Comparison of ENCODE assay signal across 8 cellular contexts in the genomic region with DNA sequence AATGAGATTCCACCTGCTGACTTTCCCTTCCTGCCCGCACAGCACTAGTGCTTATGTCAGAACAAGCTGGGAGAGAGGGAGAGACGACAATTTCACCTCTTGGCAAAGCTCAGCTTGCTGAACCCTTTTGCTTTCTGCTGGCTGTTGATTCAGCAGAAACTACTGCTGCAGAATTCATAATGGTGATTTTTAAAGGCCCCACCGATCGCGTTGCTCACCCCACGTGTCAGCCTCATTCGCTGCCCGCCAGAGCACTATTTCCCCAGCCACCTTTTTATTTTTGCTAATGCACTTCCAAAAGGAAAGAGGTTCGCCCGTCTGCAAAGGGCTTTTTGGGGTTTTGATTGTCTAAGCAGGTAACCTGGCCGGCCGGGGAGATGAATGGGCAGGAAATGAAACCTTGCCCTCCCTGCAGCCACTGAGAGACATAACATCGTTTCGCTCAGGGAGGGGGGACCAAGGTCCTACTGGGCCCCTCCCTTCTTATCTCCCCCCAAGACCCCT. TPM values are rescaled to one million over a fixed set of nuclear protein-coding genes. Genes with fewer than 3 reads are reported as not detected.
DNase-seq lines count a peak whose midpoint lies in the region; ATAC-seq, FAIRE-seq and TF ChIP-seq lines count a peak whose summit lies in the region.

No MANE protein-coding gene starts in this region.

- no peak for FAIRE-seq in urothelium cell line (lab: Jason Lieb, UNC)

- H3K9me3 ChIP-seq in right atrium auricular region (no peaks in the 10 kb centered on the region), ascending aorta (no peaks in the 10 kb centered on the region), thyroid gland (no peaks in the 10 kb centered on the region)

- H3K27ac ChIP-seq in right atrium auricular region (no peak overlapping the region), ascending aorta (peak overlapping the region; percentile 50 to 58), thyroid gland (no peak overlapping the region)

- H3K27me3 ChIP-seq in right atrium auricular region (no peaks in the 10 kb centered on the region), ascending aorta (no peaks in the 10 kb centered on the region), thyroid gland (no peaks in the 10 kb centered on the region)

- DNase-seq in right atrium auricular region (ENCODE audit: low spot score) (no peak), left cardiac atrium (no peak), ascending aorta (ENCODE audit: low spot score in 2 of 2) (no peak), medulla oblongata (ENCODE audit: extremely low spot score) (peak; percentile 66), thyroid gland (peak; percentile 10 to 27), HuH-7 (ENCODE audit: low spot score) (no peak), AML-193 (lab: John Stamatoyannopoulos, UW) (no peak), urothelium cell line (ENCODE audit: low spot score) (no peak)

- H3K4me1 ChIP-seq in right atrium auricular region, result peaks cover 0 to 20% of the 10 kb centered on the region in 2 donors
- peaks cover 0 to 11% of the 10 kb centered on the region in 2 donors for H3K4me1 ChIP-seq in ascending aorta
- H3K4me1 ChIP-seq in thyroid gland, result peaks cover 4 to 11% of the 10 kb centered on the region in 2 donors

- TF ChIP-seq CTCF in right atrium auricular region (IDR thresholded peaks at IDR 0.05) (no peak), ascending aorta (IDR thresholded peaks at IDR 0.05) (no peak), thyroid gland (IDR thresholded peaks at IDR 0.05) (no peak)

- 7 to 25% methylated on average over 14 of the region's 14 CpGs for WGBS in thyroid gland, 2 donors

- no peaks in the 10 kb centered on the region for H3K36me3 ChIP-seq in right atrium auricular region
- no peaks in the 10 kb centered on the region for H3K36me3 ChIP-seq in ascending aorta
- no peaks in the 10 kb centered on the region for H3K36me3 ChIP-seq in thyroid gland

- no peak for ATAC-seq in left cardiac atrium

- H3K4me3 ChIP-seq in right atrium auricular region (peak overlapping the region; percentile 52 to 60), ascending aorta (peak overlapping the region; percentile 76 to 85), thyroid gland (replicated peaks in 1 of 3) (peak overlapping the region; percentile 34 to 51 (median 40))

- intact Hi-C loops in left cardiac atrium (cut with DNase I), result no loop called here
- intact Hi-C loops in ascending aorta (cut with DNase I), result loop anchor here (5.0 kb wide), 5 partner anchors 45 to 205 kb away; no protein-coding TSS in a partner anchor
- intact Hi-C loops in thyroid gland (cut with DNase I), result no loop called here

- no peak for TF ChIP-seq POLR2A in thyroid gland (IDR thresholded peaks at IDR 0.05)

RNA-seq across cellular contexts. Expression of gene PPP2R2B, which starts 1.3 kb away (rescaled TPM):
- total RNA-seq in right atrium auricular region, result 10 to 100 TPM in 1 of 2 donors, 1 to 10 TPM in 1; 1.6 to 12.4 TPM
- total RNA-seq in left cardiac atrium, result 1 to 10 TPM in 1 of 2 donors, under 1 TPM in 1; 0.74 to 1.3 TPM
- 10.0 TPM for total RNA-seq in ascending aorta
- 1 to 10 TPM; 1.1 to 5.0 (median 2.9) TPM for total RNA-seq in thyroid gland

Comparison
In these comparisons a context has a peak if more than half of its experiments do, and no peak if none do; other contexts are left out.
1. DNase-seq: peak in medulla oblongata (single experiment) and thyroid gland (2 of 2); none in right atrium auricular region (single experiment), left cardiac atrium (single experiment), ascending aorta (0 of 2), HuH-7 (single experiment), AML-193 (0 of 2) and urothelium cell line (single experiment).
2. H3K27ac ChIP-seq: peak in ascending aorta (2 of 2); none in right atrium auricular region (0 of 2) and thyroid gland (0 of 3).
3. Peak in every context shown above with its lines, with median percentiles within 50 percentile points of each other: H3K4me3 ChIP-seq.